ENCODE assay signal across 1 cellular context in genomic region chr1:154982897-154983648, GRCh38.
TF ChIP-seq lines count a peak whose summit lies in the region.

FLAD1 (plus strand) TSS chr1:154983344; CDS start chr1:154983695, 351 bp downstream.

TF ChIP-seq in GM12878, 131 proteins besides CTCF, POLR2A, EP300 and RAD21 (continued from another document and continues in another):
- TF ChIP-seq ZNF687 (IDR thresholded peaks at IDR 0.05) = no peak
- TF ChIP-seq E2F4 (IDR thresholded peaks at IDR 0.05; ENCODE audit: low read depth, low read length) = peak; percentile 88
- TF ChIP-seq USF2 (IDR thresholded peaks at IDR 0.05; ENCODE audit: borderline replicate concordance, low read depth, low read length) = peak; percentile 68
- TF ChIP-seq ZNF592 (IDR thresholded peaks at IDR 0.05) = no peak
- peak; percentile 96 for TF ChIP-seq E4F1 (IDR thresholded peaks at IDR 0.05; ENCODE audit: borderline replicate concordance, partially characterized antibody)
- TF ChIP-seq RUNX3 (IDR thresholded peaks at IDR 0.05; ENCODE audit: low read length) = no peak; the same call in 1 of the 2 replicates
- no peak for TF ChIP-seq WRNIP1 (IDR thresholded peaks at IDR 0.05; ENCODE audit: borderline replicate concordance, low read depth, low read length)
- TF ChIP-seq NR2C1 (IDR thresholded peaks at IDR 0.05) = no peak; the same call in 1 of the 2 replicates
- no peak for TF ChIP-seq PAX8 (IDR thresholded peaks at IDR 0.05)
- TF ChIP-seq PML (IDR thresholded peaks at IDR 0.05; ENCODE audit: low read length) = peak; percentile 82
- TF ChIP-seq DPF2 (IDR thresholded peaks at IDR 0.05) = peak; percentile 100
- no peak; the same call in 1 of the 2 replicates for TF ChIP-seq RCOR1 (conservative IDR thresholded peaks at IDR 0.05; ENCODE audit: low read depth, low read length)
- TF ChIP-seq KDM1A (IDR thresholded peaks at IDR 0.05; ENCODE audit: borderline replicate concordance) = no peak
- TF ChIP-seq KLF5 (IDR thresholded peaks at IDR 0.05; ENCODE audit: partially characterized antibody) = peak; percentile 96
- TF ChIP-seq ZNF24 (IDR thresholded peaks at IDR 0.05) = no peak
- TF ChIP-seq TCF3 (IDR thresholded peaks at IDR 0.05; ENCODE audit: borderline replicate concordance, insufficient read depth, low read depth, low read length) = no peak
- TF ChIP-seq SIX5 (IDR thresholded peaks at IDR 0.05; ENCODE audit: low read depth, low read length, severe bottlenecking) = peak; percentile 28
- 0 out of 2 replicates have a peak, but pooled peaks have one; percentile 2 for TF ChIP-seq TCF12 (IDR thresholded peaks at IDR 0.05; ENCODE audit: low read depth, low read length)
- 0 out of 2 replicates have a peak, but pooled peaks have one; percentile 56 for TF ChIP-seq CBFB (IDR thresholded peaks at IDR 0.05; ENCODE audit: low read depth)
- TF ChIP-seq EGR1 (IDR thresholded peaks at IDR 0.05; ENCODE audit: borderline replicate concordance in 1 of 2, low read depth in 2 of 2, low read length in 2 of 2) = peak in 1 of 2 experiments; percentile 82; a peak in 2 of 3 replicates
- 0 out of 2 replicates have a peak, but pooled peaks have one; percentile 16 for TF ChIP-seq TBL1XR1 (IDR thresholded peaks at IDR 0.05; ENCODE audit: low read depth, low read length)
- TF ChIP-seq STAT1 (conservative IDR thresholded peaks at IDR 0.05) = 0 out of 2 replicates have a peak, but pooled peaks have one; percentile 21
- peak; percentile 98 for TF ChIP-seq IRF3 (IDR thresholded peaks at IDR 0.05)
- TF ChIP-seq SPI1 (IDR thresholded peaks at IDR 0.05; ENCODE audit: borderline replicate concordance, insufficient read depth, low read depth, low read length) = peak; percentile 23; the same call in 1 of the 2 replicates
- no peak for TF ChIP-seq JUND (IDR thresholded peaks at IDR 0.05; ENCODE audit: low read depth, low read length)
- no peak for TF ChIP-seq BCL11A (IDR thresholded peaks at IDR 0.05; ENCODE audit: low read depth, low read length)
- no peak for TF ChIP-seq BMI1 (IDR thresholded peaks at IDR 0.05; ENCODE audit: borderline replicate concordance)
- peak; percentile 93 for TF ChIP-seq FOS (IDR thresholded peaks at IDR 0.05; ENCODE audit: borderline replicate concordance, extremely low read depth, insufficient read length)
- peak; percentile 81; the same call in 1 of the 2 replicates for TF ChIP-seq ZBTB33 (IDR thresholded peaks at IDR 0.05)
- no peak for TF ChIP-seq RELA (IDR thresholded peaks at IDR 0.05; ENCODE audit: borderline replicate concordance, partially characterized antibody)
- peak; percentile 80 for TF ChIP-seq ZNF207 (IDR thresholded peaks at IDR 0.05; ENCODE audit: borderline replicate concordance)
- TF ChIP-seq MAX (IDR thresholded peaks at IDR 0.05; ENCODE audit: low read depth, low read length) = peak; percentile 88
- no peak for TF ChIP-seq EED (IDR thresholded peaks at IDR 0.05; ENCODE audit: low read depth)
- TF ChIP-seq TAF1 (IDR thresholded peaks at IDR 0.05; ENCODE audit: borderline replicate concordance, low read depth, low read length) = no peak
- no peak for TF ChIP-seq HDAC2 (IDR thresholded peaks at IDR 0.05)
- no peak for TF ChIP-seq HDAC6 (IDR thresholded peaks at IDR 0.05; ENCODE audit: unreplicated experiment)
- no peak for TF ChIP-seq YBX1 (IDR thresholded peaks at IDR 0.05)
- TF ChIP-seq CHD4 (IDR thresholded peaks at IDR 0.05) = no peak
- TF ChIP-seq CUX1 (IDR thresholded peaks at IDR 0.05; ENCODE audit: insufficient replicate concordance, low read depth, low read length) = no peak
